In genomic region chr10:22247636-22248035, GRCh38 we compare ENCODE assay signal across 21 cellular contexts. TPM values are rescaled to one million over a fixed set of nuclear protein-coding genes. Genes with fewer than 3 reads are reported as not detected.
DNase-seq lines count a peak whose midpoint lies in the region; ATAC-seq and TF ChIP-seq lines count a peak whose summit lies in the region.
"Had no signal": no experiment of that assay in that cellular context is flagged by ENCODE, and none has a peak within 500 bp of the region (broad histone marks: within the 10 kb centered on the region; RNA-seq: fewer than 3 reads in every experiment).

No MANE protein-coding gene starts in this region.

- H3K4me3 ChIP-seq in CD4-positive, CD25-positive, alpha-beta regulatory T cell (ENCODE audit: low read depth, low read length): no peak overlapping the region
- no peak overlapping the region for H3K4me3 ChIP-seq in lower lobe of right lung
- H3K4me3 ChIP-seq: uterus had no signal

- no peaks in the 10 kb centered on the region for H3K36me3 ChIP-seq in CD4-positive, CD25-positive, alpha-beta regulatory T cell (ENCODE audit: control insufficient read depth, insufficient read depth, low read length)
- H3K36me3 ChIP-seq in lower lobe of right lung: no peaks in the 10 kb centered on the region
- H3K36me3 ChIP-seq: uterus had no signal

- H3K27ac ChIP-seq in CD4-positive, CD25-positive, alpha-beta regulatory T cell (ENCODE audit: insufficient read depth, low read length, poor library complexity, severe bottlenecking): peak overlapping the region; percentile 24
- no peak overlapping the region for H3K27ac ChIP-seq in lower lobe of right lung
- H3K27ac ChIP-seq: C4-2B had no signal

- peaks cover 33% of the 10 kb centered on the region for H3K4me1 Mint-ChIP-seq in T-helper 2 cell treated with Interferon-gamma antibody and Interleukin-4, amounts not matched to agents 5 μg/mL and 100 μg/mL, for 36 hours (ENCODE audit: low read depth)
- peaks cover 22 to 40% (median 31%) of the 10 kb centered on the region in 4 donors for H3K4me1 Mint-ChIP-seq in CD4-positive, CD25-positive, alpha-beta regulatory T cell
- peaks cover 54% of the 10 kb centered on the region for H3K4me1 Mint-ChIP-seq in activated CD4-positive, alpha-beta memory T cell treated with anti-CD3 and anti-CD28 coated beads for 36 hours (ENCODE audit: low read depth)
- H3K4me1 Mint-ChIP-seq in effector memory CD8-positive, alpha-beta T cell (ENCODE audit: low read depth in 2 of 2): peaks cover 8 to 15% of the 10 kb centered on the region in 2 donors

- no peak overlapping the region for H3K4me3 Mint-ChIP-seq in T-helper 2 cell treated with Interferon-gamma antibody and Interleukin-4, amounts not matched to agents 5 μg/mL and 100 μg/mL, for 36 hours
- H3K4me3 Mint-ChIP-seq in CD4-positive, CD25-positive, alpha-beta regulatory T cell: peak overlapping the region in 1 of 4 donors; percentile 47
- H3K4me3 Mint-ChIP-seq in activated CD4-positive, alpha-beta memory T cell treated with anti-CD3 and anti-CD28 coated beads for 36 hours: peak overlapping the region; percentile 42
- H3K4me3 Mint-ChIP-seq in effector memory CD8-positive, alpha-beta T cell: no peak overlapping the region
- H3K4me3 Mint-ChIP-seq: endodermal cell had no signal

- H3K4me1 ChIP-seq in CD4-positive, CD25-positive, alpha-beta regulatory T cell (ENCODE audit: control insufficient read depth, insufficient read depth, low read length, poor library complexity, severe bottlenecking): peaks cover 14% of the 10 kb centered on the region
- H3K4me1 ChIP-seq in lower lobe of right lung: peaks cover 13% of the 10 kb centered on the region
- H3K4me1 ChIP-seq: uterus had no signal

- no peak for ATAC-seq in CD4-positive, CD25-positive, alpha-beta regulatory T cell (ENCODE audit: low read depth in 2 of 2)
- no peak for ATAC-seq in effector memory CD8-positive, alpha-beta T cell (replicated peaks)
- ATAC-seq in lower lobe of right lung (no peak), GM19023 (IDR thresholded peaks at IDR 0.05; ENCODE audit: unreplicated experiment) (no peak)

- peak overlapping the region; percentile 79 for H3K27ac Mint-ChIP-seq in T-helper 2 cell treated with Interferon-gamma antibody and Interleukin-4, amounts not matched to agents 5 μg/mL and 100 μg/mL, for 36 hours
- H3K27ac Mint-ChIP-seq in CD4-positive, CD25-positive, alpha-beta regulatory T cell: peak overlapping the region; percentile 19 to 84 (median 80)
- H3K27ac Mint-ChIP-seq in activated CD4-positive, alpha-beta memory T cell treated with anti-CD3 and anti-CD28 coated beads for 36 hours: peak overlapping the region; percentile 95
- H3K27ac Mint-ChIP-seq in effector memory CD8-positive, alpha-beta T cell: peak overlapping the region; percentile 58 to 65
- H3K27ac Mint-ChIP-seq: endodermal cell, progenitor cell of endocrine pancreas had no signal

- peaks cover 2% of the 10 kb centered on the region for H3K27me3 Mint-ChIP-seq in T-helper 2 cell treated with Interferon-gamma antibody and Interleukin-4, amounts not matched to agents 5 μg/mL and 100 μg/mL, for 36 hours (ENCODE audit: low read depth)
- peaks cover 20% of the 10 kb centered on the region for H3K27me3 Mint-ChIP-seq in CD4-positive, CD25-positive, alpha-beta regulatory T cell
- peaks cover 2% of the 10 kb centered on the region for H3K27me3 Mint-ChIP-seq in activated CD4-positive, alpha-beta memory T cell treated with anti-CD3 and anti-CD28 coated beads for 36 hours
- peaks cover 0 to 13% of the 10 kb centered on the region in 2 donors for H3K27me3 Mint-ChIP-seq in effector memory CD8-positive, alpha-beta T cell

- H3K36me3 Mint-ChIP-seq in T-helper 2 cell treated with Interferon-gamma antibody and Interleukin-4, amounts not matched to agents 5 μg/mL and 100 μg/mL, for 36 hours (ENCODE audit: low read depth): peaks cover 4% of the 10 kb centered on the region
- no peaks in the 10 kb centered on the region for H3K36me3 Mint-ChIP-seq in CD4-positive, CD25-positive, alpha-beta regulatory T cell
- peaks cover 6% of the 10 kb centered on the region for H3K36me3 Mint-ChIP-seq in activated CD4-positive, alpha-beta memory T cell treated with anti-CD3 and anti-CD28 coated beads for 36 hours
- H3K36me3 Mint-ChIP-seq in effector memory CD8-positive, alpha-beta T cell (ENCODE audit: insufficient read depth): peaks cover 10% of the 10 kb centered on the region

- DNase-seq in T-helper 2 cell treated with Interferon-gamma antibody and Interleukin-4, amounts not matched to agents 5 μg/mL and 100 μg/mL, for 36 hours (ENCODE audit: low spot score): no peak
- DNase-seq in T-helper 2 cell (no peak), NCI-H524 (lab: John Stamatoyannopoulos, UW) (no peak), lower lobe of right lung (no peak)
- DNase-seq in CD4-positive, CD25-positive, alpha-beta regulatory T cell: no peak
- DNase-seq in activated CD4-positive, alpha-beta memory T cell treated with anti-CD3 and anti-CD28 coated beads for 36 hours: no peak
- DNase-seq in effector memory CD8-positive, alpha-beta T cell: no peak
- DNase-seq: endodermal cell, IMR-90, NCI-H2081 treated with DMSO at 0.1 percent for 48 hours, NCI-H69, uterus had no signal

- CTCF ChIA-PET in activated CD4-positive, alpha-beta memory T cell treated with anti-CD3 and anti-CD28 coated beads for 36 hours (lab: Charles Lee): no interaction called here

- H3K27me3 ChIP-seq in CD4-positive, CD25-positive, alpha-beta regulatory T cell (ENCODE audit: control insufficient read depth, insufficient read depth, low read length): no peaks in the 10 kb centered on the region
- no peaks in the 10 kb centered on the region for H3K27me3 ChIP-seq in lower lobe of right lung (ENCODE audit: low read depth)
- H3K27me3 ChIP-seq: uterus had no signal

- TF ChIP-seq CTCF in lower lobe of right lung (IDR thresholded peaks at IDR 0.05): no peak

- H3K9me3 Mint-ChIP-seq in T-helper 2 cell treated with Interferon-gamma antibody and Interleukin-4, amounts not matched to agents 5 μg/mL and 100 μg/mL, for 36 hours: no peaks in the 10 kb centered on the region
- H3K9me3 Mint-ChIP-seq in CD4-positive, CD25-positive, alpha-beta regulatory T cell: peaks cover 0 to 5% (median 1%) of the 10 kb centered on the region in 7 donors
- no peaks in the 10 kb centered on the region for H3K9me3 Mint-ChIP-seq in activated CD4-positive, alpha-beta memory T cell treated with anti-CD3 and anti-CD28 coated beads for 36 hours
- H3K9me3 Mint-ChIP-seq in effector memory CD8-positive, alpha-beta T cell: no peaks in the 10 kb centered on the region
- H3K9me3 Mint-ChIP-seq: endodermal cell had no signal

- intact Hi-C loops in activated CD4-positive, alpha-beta memory T cell treated with anti-CD3 and anti-CD28 coated beads for 36 hours (cut with micrococcal nuclease): loop anchor here (1.0 to 10.0 kb wide), 7 partner anchors 61 to 465 kb away; partner anchors contain the start of genes DNAJC1 and PIP4K2A
- intact Hi-C loops in lower lobe of right lung (cut with DNase I): no loop called here

- no peaks in the 10 kb centered on the region for H3K9me3 ChIP-seq in CD4-positive, CD25-positive, alpha-beta regulatory T cell (ENCODE audit: control insufficient read depth in 2 of 2, low read length in 2 of 2)
- no peaks in the 10 kb centered on the region for H3K9me3 ChIP-seq in lower lobe of right lung
- H3K9me3 ChIP-seq: uterus had no signal

- POLR2A ChIA-PET in activated CD4-positive, alpha-beta memory T cell treated with anti-CD3 and anti-CD28 coated beads for 36 hours (lab: Charles Lee): no interaction called here

RNA-seq across cellular contexts. Expression of gene EBLN1, which starts 29.8 kb away (rescaled TPM):
- total RNA-seq in CD4-positive, CD25-positive, alpha-beta regulatory T cell: not detected
- not detected for polyA plus RNA-seq in CD4-positive, CD25-positive, alpha-beta regulatory T cell
- total RNA-seq in activated CD4-positive, alpha-beta memory T cell treated with anti-CD3 and anti-CD28 coated beads for 36 hours: not detected
- total RNA-seq in lower lobe of right lung: not detected
- total RNA-seq: A172; activated CD8-positive, alpha-beta memory T cell treated with anti-CD3 and anti-CD28 coated beads for 36 hours; cerebellum; endodermal cell; fibroblast of villous mesenchyme; IMR-90; liver; progenitor cell of endocrine pancreas had no signal
- polyA plus RNA-seq: adipose tissue, IMR-90, liver had no signal
